20 cellular contexts compared by ENCODE assay signal in the genomic region with DNA sequence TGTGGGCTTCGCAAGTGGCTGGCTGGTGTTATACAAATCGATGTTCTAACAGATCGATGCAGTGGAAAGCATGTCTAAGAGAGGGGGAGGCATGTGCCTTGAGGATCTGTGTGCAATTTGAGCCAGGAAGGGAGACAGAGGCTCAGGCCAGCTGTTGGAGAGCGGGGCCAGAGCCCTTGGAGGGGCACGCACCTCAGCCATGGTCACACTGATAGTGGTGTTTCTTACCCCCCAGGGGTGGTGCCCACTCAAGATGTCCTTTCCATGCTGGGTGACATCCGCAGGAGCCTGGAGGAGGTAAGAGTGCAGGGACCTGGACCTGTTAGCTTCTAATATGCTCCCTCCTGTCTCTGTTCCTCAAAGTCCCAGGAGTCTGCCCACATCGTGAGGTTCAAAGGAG. TPM values are rescaled to one million over a fixed set of nuclear protein-coding genes. Genes with fewer than 3 reads are reported as not detected.
DNase-seq lines count a peak whose midpoint lies in the region; ATAC-seq and TF ChIP-seq lines count a peak whose summit lies in the region.
"Had no signal": no experiment of that assay in that cellular context is flagged by ENCODE, and none has a peak within 500 bp of the region (broad histone marks: within the 10 kb centered on the region; RNA-seq: fewer than 3 reads in every experiment).

No MANE protein-coding gene starts in this region.

- CTCF ChIA-PET in activated CD8-positive, alpha-beta T cell treated with anti-CD3 and anti-CD28 coated beads, Interleukin-2, amount 10 ng/mL, durations not matched to agents 7 days and 5 days (lab: Charles Lee) = no interaction called here
- CTCF ChIA-PET in activated CD8-positive, alpha-beta T cell treated with anti-CD3 and anti-CD28 coated beads for 36 hours (lab: Charles Lee) = interaction anchor here (1.1 kb wide), 1 partner anchor 94 kb away, joined by 3 read pairs; no protein-coding TSS in a partner anchor

- no peak for TF ChIP-seq CTCF in activated CD8-positive, alpha-beta T cell treated with anti-CD3 and anti-CD28 coated beads for 36 hours (IDR thresholded peaks at IDR 0.05)

- peaks cover 18% of the 10 kb centered on the region for H3K4me1 Mint-ChIP-seq in activated CD8-positive, alpha-beta T cell treated with anti-CD3 and anti-CD28 coated beads, Interleukin-2, amount 10 ng/mL, durations not matched to agents 7 days and 5 days (ENCODE audit: low read depth)
- H3K4me1 Mint-ChIP-seq in activated CD8-positive, alpha-beta T cell treated with anti-CD3 and anti-CD28 coated beads for 36 hours (ENCODE audit: low read depth) = peaks cover 7% of the 10 kb centered on the region
- H3K4me1 Mint-ChIP-seq in IgD-negative memory B cell = peaks cover 0 to 5% (median 3%) of the 10 kb centered on the region in 3 donors
- H3K4me1 Mint-ChIP-seq in stimulated activated memory B cell treated with anti-CD40 and anti-IgM and Interleukin-4, amounts not matched to agents 10 μg/mL and 1 μg/mL and 100 μg/mL, for 72 hours = peaks cover 24% of the 10 kb centered on the region

- H3K9me3 Mint-ChIP-seq in activated CD8-positive, alpha-beta T cell treated with anti-CD3 and anti-CD28 coated beads, Interleukin-2, amount 10 ng/mL, durations not matched to agents 7 days and 5 days (ENCODE audit: insufficient read depth) = no peaks in the 10 kb centered on the region
- no peaks in the 10 kb centered on the region for H3K9me3 Mint-ChIP-seq in activated CD8-positive, alpha-beta T cell treated with anti-CD3 and anti-CD28 coated beads for 36 hours
- no peaks in the 10 kb centered on the region for H3K9me3 Mint-ChIP-seq in IgD-negative memory B cell
- no peaks in the 10 kb centered on the region for H3K9me3 Mint-ChIP-seq in stimulated activated memory B cell treated with anti-CD40 and anti-IgM and Interleukin-4, amounts not matched to agents 10 μg/mL and 1 μg/mL and 100 μg/mL, for 72 hours

- intact Hi-C loops in activated CD8-positive, alpha-beta T cell treated with anti-CD3 and anti-CD28 coated beads for 36 hours (cut with micrococcal nuclease) = no loop called here

- H3K4me3 Mint-ChIP-seq in activated CD8-positive, alpha-beta T cell treated with anti-CD3 and anti-CD28 coated beads, Interleukin-2, amount 10 ng/mL, durations not matched to agents 7 days and 5 days = no peak overlapping the region
- no peak overlapping the region for H3K4me3 Mint-ChIP-seq in activated CD8-positive, alpha-beta T cell treated with anti-CD3 and anti-CD28 coated beads for 36 hours
- H3K4me3 Mint-ChIP-seq in IgD-negative memory B cell = peak overlapping the region in 3 of 4 donors; percentile 16 to 72 (median 63)
- no peak overlapping the region for H3K4me3 Mint-ChIP-seq in stimulated activated memory B cell treated with anti-CD40 and anti-IgM and Interleukin-4, amounts not matched to agents 10 μg/mL and 1 μg/mL and 100 μg/mL, for 72 hours

- no peak for ATAC-seq in activated CD8-positive, alpha-beta T cell treated with anti-CD3 and anti-CD28 coated beads, Interleukin-2, amount 10 ng/mL, durations not matched to agents 7 days and 5 days
- ATAC-seq in activated CD8-positive, alpha-beta T cell treated with anti-CD3 and anti-CD28 coated beads for 36 hours = no peak
- ATAC-seq in stimulated activated memory B cell treated with anti-CD40 and anti-IgM and Interleukin-4, amounts not matched to agents 10 μg/mL and 1 μg/mL and 100 μg/mL, for 72 hours = no peak
- ATAC-seq in HG02678 (IDR thresholded peaks at IDR 0.05; ENCODE audit: unreplicated experiment) = no peak
- ATAC-seq: HepG2 had no signal

- peak overlapping the region; percentile 30 for H3K27ac Mint-ChIP-seq in activated CD8-positive, alpha-beta T cell treated with anti-CD3 and anti-CD28 coated beads, Interleukin-2, amount 10 ng/mL, durations not matched to agents 7 days and 5 days
- H3K27ac Mint-ChIP-seq in activated CD8-positive, alpha-beta T cell treated with anti-CD3 and anti-CD28 coated beads for 36 hours = no peak overlapping the region
- H3K27ac Mint-ChIP-seq in IgD-negative memory B cell = peak overlapping the region in 1 of 3 donors; percentile 29
- peak overlapping the region; percentile 4 for H3K27ac Mint-ChIP-seq in stimulated activated memory B cell treated with anti-CD40 and anti-IgM and Interleukin-4, amounts not matched to agents 10 μg/mL and 1 μg/mL and 100 μg/mL, for 72 hours

- H3K36me3 Mint-ChIP-seq in activated CD8-positive, alpha-beta T cell treated with anti-CD3 and anti-CD28 coated beads, Interleukin-2, amount 10 ng/mL, durations not matched to agents 7 days and 5 days (ENCODE audit: low read depth) = no peaks in the 10 kb centered on the region
- H3K36me3 Mint-ChIP-seq in activated CD8-positive, alpha-beta T cell treated with anti-CD3 and anti-CD28 coated beads for 36 hours (ENCODE audit: low read depth) = no peaks in the 10 kb centered on the region
- peaks cover 5% of the 10 kb centered on the region for H3K36me3 Mint-ChIP-seq in IgD-negative memory B cell
- H3K36me3 Mint-ChIP-seq in stimulated activated memory B cell treated with anti-CD40 and anti-IgM and Interleukin-4, amounts not matched to agents 10 μg/mL and 1 μg/mL and 100 μg/mL, for 72 hours = no peaks in the 10 kb centered on the region

- H3K27me3 Mint-ChIP-seq in activated CD8-positive, alpha-beta T cell treated with anti-CD3 and anti-CD28 coated beads, Interleukin-2, amount 10 ng/mL, durations not matched to agents 7 days and 5 days (ENCODE audit: low read depth) = peaks cover 3% of the 10 kb centered on the region
- no peaks in the 10 kb centered on the region for H3K27me3 Mint-ChIP-seq in activated CD8-positive, alpha-beta T cell treated with anti-CD3 and anti-CD28 coated beads for 36 hours
- H3K27me3 Mint-ChIP-seq in IgD-negative memory B cell = no peaks in the 10 kb centered on the region
- no peaks in the 10 kb centered on the region for H3K27me3 Mint-ChIP-seq in stimulated activated memory B cell treated with anti-CD40 and anti-IgM and Interleukin-4, amounts not matched to agents 10 μg/mL and 1 μg/mL and 100 μg/mL, for 72 hours

- no peak for DNase-seq in activated CD8-positive, alpha-beta T cell treated with anti-CD3 and anti-CD28 coated beads, Interleukin-2, amount 10 ng/mL, durations not matched to agents 7 days and 5 days
- no peak for DNase-seq in activated CD8-positive, alpha-beta T cell treated with anti-CD3 and anti-CD28 coated beads for 36 hours
- DNase-seq in mesenteric fat pad (ENCODE audit: low spot score) = peak; percentile 83
- DNase-seq in NCI-H82 treated with DMSO at 0.1 percent for 48 hours (lab: John Stamatoyannopoulos, UW; ENCODE audit: unreplicated experiment) = no peak
- DNase-seq in NCI-H1436 treated with DMSO at 0.1 percent for 48 hours (lab: John Stamatoyannopoulos, UW) = no peak
- DNase-seq: 8988T; EL; KG1; NCI-H1092; NCI-H1436; NCI-H2029; NCI-H2227 treated with DMSO at 0.1 percent for 48 hours; NCI-H510A; NCI-H748 treated with DMSO at 0.1 percent for 48 hours; NK-92 treated with Interleukin-12 subunit alpha and Interleukin-12 subunit beta, amount 100 ng/mL, for 24 hours; SHP77 treated with DMSO at 0.1 percent for 48 hours had no signal

- POLR2A ChIA-PET in activated CD8-positive, alpha-beta T cell treated with anti-CD3 and anti-CD28 coated beads, Interleukin-2, amount 10 ng/mL, durations not matched to agents 7 days and 5 days (lab: Charles Lee) = no interaction called here
- POLR2A ChIA-PET in activated CD8-positive, alpha-beta T cell treated with anti-CD3 and anti-CD28 coated beads for 36 hours (lab: Charles Lee) = no interaction called here

RNA-seq across cellular contexts. Expression of a gene that starts 3.8 kb away (rescaled TPM):
- 10 to 100 TPM; 15.6 to 16.5 TPM for total RNA-seq in activated CD8-positive, alpha-beta T cell treated with anti-CD3 and anti-CD28 coated beads, Interleukin-2, amount 10 ng/mL, durations not matched to agents 7 days and 5 days
- 10 to 100 TPM in 1 of 2 experiments, 1 to 10 TPM in 1; 9.7 to 10.6 TPM for total RNA-seq in activated CD8-positive, alpha-beta T cell treated with anti-CD3 and anti-CD28 coated beads for 36 hours
- polyA plus RNA-seq in IgD-negative memory B cell = 76.5 TPM
- 34.8 TPM for total RNA-seq in mesenteric fat pad

RNA-seq across cellular contexts. Expression of a gene that starts 39.9 kb away (rescaled TPM):
- 1 to 10 TPM; 1.3 to 1.7 TPM for total RNA-seq in activated CD8-positive, alpha-beta T cell treated with anti-CD3 and anti-CD28 coated beads, Interleukin-2, amount 10 ng/mL, durations not matched to agents 7 days and 5 days
- total RNA-seq in activated CD8-positive, alpha-beta T cell treated with anti-CD3 and anti-CD28 coated beads for 36 hours = 1 to 10 TPM; 1.1 to 1.3 TPM
- 9.1 TPM for polyA plus RNA-seq in IgD-negative memory B cell
- total RNA-seq in mesenteric fat pad = 2.5 TPM

Comparison
In these comparisons a context has a peak if more than half of its experiments do, and no peak if none do; other contexts are left out.
1. H3K4me3 Mint-ChIP-seq: peak in IgD-negative memory B cell (3 of 4); none in activated CD8-positive, alpha-beta T cell treated with anti-CD3 and anti-CD28 coated beads, Interleukin-2, amount 10 ng/mL, durations not matched to agents 7 days and 5 days (single experiment), activated CD8-positive, alpha-beta T cell treated with anti-CD3 and anti-CD28 coated beads for 36 hours (single experiment) and stimulated activated memory B cell treated with anti-CD40 and anti-IgM and Interleukin-4, amounts not matched to agents 10 μg/mL and 1 μg/mL and 100 μg/mL, for 72 hours (single experiment).